ENCODE assay signal across 11 cellular contexts in the genomic region with DNA sequence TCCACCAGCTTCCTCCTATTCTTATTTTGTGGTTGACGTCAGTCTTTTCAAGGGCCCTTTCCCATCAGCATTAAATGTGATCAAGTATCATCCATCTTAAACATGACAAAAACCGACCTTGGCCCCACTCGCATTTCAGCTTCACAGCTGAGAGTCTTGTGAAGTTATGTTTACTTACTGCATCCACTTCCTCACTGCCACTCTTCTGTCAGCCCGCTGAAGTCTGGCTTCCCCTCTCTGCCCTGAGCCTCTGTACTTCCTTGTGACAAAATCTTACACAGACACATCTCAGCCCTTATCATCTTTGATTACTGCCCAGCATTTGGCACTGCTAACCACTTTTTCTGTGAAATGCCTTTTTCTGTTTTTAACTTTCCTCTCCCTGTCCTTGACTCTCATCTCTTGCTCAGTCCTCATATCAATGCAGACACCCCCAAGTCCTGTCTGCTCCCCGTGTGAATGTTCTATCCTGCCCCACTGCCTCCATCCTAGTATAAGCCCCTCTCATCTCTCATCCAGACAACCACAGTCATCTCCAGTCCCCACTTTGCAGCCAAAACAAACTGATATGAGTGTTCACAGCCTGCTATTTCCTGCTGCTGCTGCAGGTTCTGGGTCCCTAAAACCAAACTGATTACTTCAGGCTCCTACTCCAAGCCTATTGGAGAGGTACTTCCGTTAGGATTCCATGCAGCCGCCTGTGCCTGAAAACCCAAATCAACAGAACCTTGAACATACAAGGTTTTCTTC. TPM values are rescaled to one million over a fixed set of nuclear protein-coding genes. Genes with fewer than 3 reads are reported as not detected.
DNase-seq lines count a peak whose midpoint lies in the region; ATAC-seq and TF ChIP-seq lines count a peak whose summit lies in the region.
"Had no signal": no experiment of that assay in that cellular context is flagged by ENCODE, and none has a peak within 500 bp of the region (broad histone marks: within the 10 kb centered on the region; RNA-seq: fewer than 3 reads in every experiment).

No MANE protein-coding gene starts in this region.

- no peaks in the 10 kb centered on the region for H3K79me2 ChIP-seq in neural progenitor cell (ENCODE audit: low read depth)

- H3K27me3 ChIP-seq in lower lobe of right lung (ENCODE audit: low read depth) (no peaks in the 10 kb centered on the region), neural progenitor cell (no peaks in the 10 kb centered on the region), esophagus muscularis mucosa (no peaks in the 10 kb centered on the region)
- H3K27me3 ChIP-seq: heart right ventricle had no signal

- TF ChIP-seq EP300 in esophagus muscularis mucosa (IDR thresholded peaks at IDR 0.05) = no peak

- H3K9ac ChIP-seq in neural progenitor cell = no peak overlapping the region

- no peaks in the 10 kb centered on the region for H4K20me1 ChIP-seq in neural progenitor cell (ENCODE audit: low read depth)

- H3K9me3 Mint-ChIP-seq in activated T-cell treated with anti-CD3 and anti-CD28 coated beads, Interleukin-2, amount 50 U/mL, for 4 hours = no peaks in the 10 kb centered on the region
- no peaks in the 10 kb centered on the region for H3K9me3 Mint-ChIP-seq in neural progenitor cell

- H3K36me3 Mint-ChIP-seq in activated T-cell treated with anti-CD3 and anti-CD28 coated beads, Interleukin-2, amount 50 U/mL, for 4 hours (ENCODE audit: insufficient read depth) = no peaks in the 10 kb centered on the region
- no peaks in the 10 kb centered on the region for H3K36me3 Mint-ChIP-seq in neural progenitor cell

- H3K27me3 Mint-ChIP-seq in activated T-cell treated with anti-CD3 and anti-CD28 coated beads, Interleukin-2, amount 50 U/mL, for 4 hours (ENCODE audit: low read depth) = no peaks in the 10 kb centered on the region
- peaks cover 2% of the 10 kb centered on the region for H3K27me3 Mint-ChIP-seq in neural progenitor cell (ENCODE audit: insufficient read depth, low read depth)

- peaks cover 30% of the 10 kb centered on the region for H3K4me1 ChIP-seq in lower lobe of right lung
- no peaks in the 10 kb centered on the region for H3K4me1 ChIP-seq in neural progenitor cell
- peaks cover 0 to 15% (median 0%) of the 10 kb centered on the region in 4 donors for H3K4me1 ChIP-seq in esophagus muscularis mucosa

- no peak for TF ChIP-seq CTCF in lower lobe of right lung (IDR thresholded peaks at IDR 0.05)
- no peak for TF ChIP-seq CTCF in neural progenitor cell (IDR thresholded peaks at IDR 0.05)
- no peak for TF ChIP-seq CTCF in esophagus muscularis mucosa (IDR thresholded peaks at IDR 0.05)

- no peak overlapping the region for H3K27ac Mint-ChIP-seq in neural progenitor cell

- H3K27ac ChIP-seq in lower lobe of right lung (peak overlapping the region; percentile 9), neural progenitor cell (no peak overlapping the region), esophagus muscularis mucosa (replicated peaks in 1 of 4) (peak overlapping the region in 1 of 4 donors; percentile 18)

- DNase-seq in AML-193 (lab: John Stamatoyannopoulos, UW) (peak; percentile 23 to 54), lower lobe of right lung (peak; percentile 71), neural progenitor cell (ENCODE audit: low spot score) (no peak), NCI-H774 (lab: John Stamatoyannopoulos, UW) (no peak), SW 1271 (lab: John Stamatoyannopoulos, UW) (no peak), esophagus muscularis mucosa (ENCODE audit: extremely low spot score) (no peak)
- peak; percentile 52 for DNase-seq in Jurkat, Clone E6-1 (ENCODE audit: low read depth, low spot score)
- no peak for DNase-seq in activated T-cell treated with anti-CD3 and anti-CD28 coated beads, Interleukin-2, amount 50 U/mL, for 4 hours
- DNase-seq: heart right ventricle; NCI-H187 treated with DMSO at 0.1 percent for 48 hours; stimulated activated CD4-positive, alpha-beta T cell treated with anti-CD3 and anti-CD28 coated beads, Interleukin-4, amount 100 ng/mL, for 4 hours had no signal

- intact Hi-C loops in lower lobe of right lung (cut with DNase I) (no loop called here), esophagus muscularis mucosa (cut with DNase I) (no loop called here)

- no peak overlapping the region for H3K4me2 ChIP-seq in neural progenitor cell

- peak; percentile 73 to 78 for ATAC-seq in activated T-cell treated with anti-CD3 and anti-CD28 coated beads, Interleukin-2, amount 50 U/mL, for 4 hours
- ATAC-seq in lower lobe of right lung = peak; percentile 57 to 66

- peak overlapping the region; percentile 8 for H3K4me3 Mint-ChIP-seq in activated T-cell treated with anti-CD3 and anti-CD28 coated beads, Interleukin-2, amount 50 U/mL, for 4 hours
- H3K4me3 Mint-ChIP-seq in neural progenitor cell = no peak overlapping the region

- H3K4me3 ChIP-seq in Jurkat, Clone E6-1 (ENCODE audit: low read length) = no peak overlapping the region
- no peak overlapping the region for H3K4me3 ChIP-seq in lower lobe of right lung
- H3K4me3 ChIP-seq in neural progenitor cell = no peak overlapping the region
- H3K4me3 ChIP-seq in esophagus muscularis mucosa = no peak overlapping the region
- H3K4me3 ChIP-seq: heart right ventricle had no signal

- no peak for TF ChIP-seq POLR2A in esophagus muscularis mucosa (IDR thresholded peaks at IDR 0.05; ENCODE audit: low read depth)

- H3K4me1 Mint-ChIP-seq in activated T-cell treated with anti-CD3 and anti-CD28 coated beads, Interleukin-2, amount 50 U/mL, for 4 hours (ENCODE audit: low read depth) = peaks cover 41% of the 10 kb centered on the region
- no peaks in the 10 kb centered on the region for H3K4me1 Mint-ChIP-seq in neural progenitor cell

- H3K36me3 ChIP-seq in lower lobe of right lung = peaks cover 11% of the 10 kb centered on the region
- H3K36me3 ChIP-seq in neural progenitor cell = no peaks in the 10 kb centered on the region
- H3K36me3 ChIP-seq in esophagus muscularis mucosa = peaks cover 0 to 12% (median 7%) of the 10 kb centered on the region in 4 donors

- no peaks in the 10 kb centered on the region for H3F3A ChIP-seq in neural progenitor cell (ENCODE audit: low read depth)

- 47% methylated on average over 7 of the region's 7 CpGs for WGBS in esophagus muscularis mucosa

- no peak overlapping the region for H2AFZ ChIP-seq in neural progenitor cell (replicated peaks)

- H3K9me3 ChIP-seq in lower lobe of right lung (no peaks in the 10 kb centered on the region), neural progenitor cell (ENCODE audit: low read depth) (no peaks in the 10 kb centered on the region), esophagus muscularis mucosa (no peaks in the 10 kb centered on the region)
- H3K9me3 ChIP-seq: heart right ventricle had no signal

RNA-seq across cellular contexts. Expression of a gene that starts 31.4 kb away (rescaled TPM):
- polyA plus RNA-seq in Jurkat, Clone E6-1 (2012; ENCODE audit: insufficient read depth, insufficient read length) = 3.1 TPM
- 10 to 100 TPM; 71.5 to 98.6 (median 90.4) TPM for total RNA-seq in activated T-cell treated with anti-CD3 and anti-CD28 coated beads, Interleukin-2, amount 50 U/mL, for 4 hours
- 74.9 TPM for total RNA-seq in lower lobe of right lung
- total RNA-seq in neural progenitor cell (ENCODE audit: low replicate concordance) = 1.3 and 3.7 TPM in 2 replicates
- 100 to 1,000 TPM in 3 of 4 donors, 10 to 100 TPM in 1; 68.9 to 332 (median 176) TPM for total RNA-seq in esophagus muscularis mucosa

Comparison
In these comparisons a context has a peak if more than half of its experiments do, and no peak if none do; other contexts are left out.
1. DNase-seq: peak in AML-193 (2 of 2), Jurkat, Clone E6-1 (single experiment) and lower lobe of right lung (single experiment); none in activated T-cell treated with anti-CD3 and anti-CD28 coated beads, Interleukin-2, amount 50 U/mL, for 4 hours (single experiment), neural progenitor cell (single experiment), NCI-H774 (single experiment), SW 1271 (0 of 2) and esophagus muscularis mucosa (single experiment).
2. RNA of a gene that starts 31.4 kb away (total RNA-seq): 68.9 to 332 TPM in esophagus muscularis mucosa, 71.5 to 98.6 TPM in activated T-cell treated with anti-CD3 and anti-CD28 coated beads, Interleukin-2, amount 50 U/mL, for 4 hours and 74.9 TPM in lower lobe of right lung (single experiment); 1.3 to 3.7 TPM in neural progenitor cell; every median in the first group is over 10 times any median in the second.